In genomic region chr18:79393181-79393598, GRCh38 we compare ENCODE assay signal across 2 cellular contexts.
TF ChIP-seq lines count a peak whose summit lies in the region.

No MANE protein-coding gene starts in this region.

TF ChIP-seq in H1, 55 proteins besides CTCF, POLR2A, EP300 and RAD21 (continued from another document):
- peak; percentile 71 for TF ChIP-seq SUZ12 (IDR thresholded peaks at IDR 0.05; ENCODE audit: low read length)
- no peak for TF ChIP-seq GABPA (IDR thresholded peaks at IDR 0.05; ENCODE audit: borderline replicate concordance, insufficient read depth, low read length)
- peak; percentile 57 for TF ChIP-seq E2F6 (IDR thresholded peaks at IDR 0.05)
- no peak for TF ChIP-seq NRF1 (IDR thresholded peaks at IDR 0.05; ENCODE audit: low read depth, low read length)
- no peak for TF ChIP-seq BCL11A (IDR thresholded peaks at IDR 0.05; ENCODE audit: low read depth in 2 of 2, low read length in 2 of 2)
- no peak for TF ChIP-seq YY1 (IDR thresholded peaks at IDR 0.05; ENCODE audit: low read depth, low read length)
- TF ChIP-seq KDM4A (IDR thresholded peaks at IDR 0.05; ENCODE audit: low read depth, low read length, severe bottlenecking) = peak; percentile 35
- no peak for TF ChIP-seq SP1 (IDR thresholded peaks at IDR 0.05; ENCODE audit: low read depth, low read length)
- TF ChIP-seq JUND (IDR thresholded peaks at IDR 0.05; ENCODE audit: low read length) = no peak
- peak; percentile 67 for TF ChIP-seq EZH2 (IDR thresholded peaks at IDR 0.05; ENCODE audit: low read depth, low read length, severe bottlenecking)
- TF ChIP-seq MAX (IDR thresholded peaks at IDR 0.05) = peak; percentile 46
- TF ChIP-seq PHF8 (conservative IDR thresholded peaks at IDR 0.05; ENCODE audit: low read depth, low read length) = no peak
- TF ChIP-seq POU5F1 (IDR thresholded peaks at IDR 0.05; ENCODE audit: low read depth, low read length) = no peak
- TF ChIP-seq ATF2 (IDR thresholded peaks at IDR 0.05; ENCODE audit: low read length) = no peak
- TF ChIP-seq EGR1 (IDR thresholded peaks at IDR 0.05; ENCODE audit: borderline replicate concordance, low read depth, low read length) = no peak
- no peak for TF ChIP-seq SP4 (IDR thresholded peaks at IDR 0.05; ENCODE audit: low read length)
- no peak for TF ChIP-seq GTF2F1 (IDR thresholded peaks at IDR 0.05; ENCODE audit: borderline replicate concordance, low read depth, low read length)
- no peak for TF ChIP-seq KDM5A (IDR thresholded peaks at IDR 0.05; ENCODE audit: low read length)
- TF ChIP-seq POLR2AphosphoS5 (IDR thresholded peaks at IDR 0.05; ENCODE audit: low read depth, low read length) = no peak
- no peak for TF ChIP-seq TBP (IDR thresholded peaks at IDR 0.05; ENCODE audit: low read depth, low read length)

TF ChIP-seq in neural cell, 6 proteins besides CTCF, POLR2A, EP300 and RAD21 (continued from another document):
- no peak for TF ChIP-seq REST (IDR thresholded peaks at IDR 0.05; ENCODE audit: borderline replicate concordance)
- no peak for TF ChIP-seq TAF1 (IDR thresholded peaks at IDR 0.05; ENCODE audit: low read depth)
- TF ChIP-seq EZH2 (IDR thresholded peaks at IDR 0.05; ENCODE audit: borderline replicate concordance, insufficient read depth, low read length, poor library complexity, severe bottlenecking) = no peak
- TF ChIP-seq POLR2AphosphoS5 (IDR thresholded peaks at IDR 0.05) = no peak
